In the genomic region with DNA sequence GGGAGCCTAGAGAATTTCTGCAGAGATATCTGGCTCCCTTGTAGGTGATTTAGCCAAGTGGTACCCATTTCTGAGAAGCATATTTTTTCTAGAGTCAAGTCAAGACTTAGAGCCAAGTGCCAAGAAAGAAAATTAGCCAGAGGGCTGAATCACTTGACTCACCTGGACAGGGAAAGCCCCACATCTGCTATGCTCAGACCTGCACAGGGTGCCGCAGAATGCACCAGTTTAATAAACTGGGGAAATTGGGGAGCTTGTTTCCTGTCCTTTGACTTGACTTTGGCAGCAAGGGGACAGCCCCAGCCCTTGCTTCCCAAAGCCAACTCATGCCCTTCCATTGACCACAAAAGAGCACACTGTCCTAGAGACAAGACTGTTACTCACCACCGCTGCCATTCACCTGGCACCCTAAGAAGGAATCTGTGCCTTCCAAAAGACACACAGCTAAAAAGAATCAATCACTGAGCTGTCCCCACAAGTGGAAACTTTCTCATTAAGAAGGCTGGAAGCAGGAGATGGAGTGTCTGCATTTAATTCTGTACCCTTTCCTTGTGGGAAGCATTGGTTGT, we compare ENCODE assay signal across 8 cellular contexts. TPM values are rescaled to one million over a fixed set of nuclear protein-coding genes. Genes with fewer than 3 reads are reported as not detected.
DNase-seq lines count a peak whose midpoint lies in the region; ATAC-seq, FAIRE-seq and TF ChIP-seq lines count a peak whose summit lies in the region.
"Not testable (repeated sequence)": the region's sequence is repeated elsewhere in the genome, so short reads cannot be mapped to it uniquely, and the experiment has no call there.
"Had no signal": no experiment of that assay in that cellular context is flagged by ENCODE, and none has a peak within 500 bp of the region (broad histone marks: within the 10 kb centered on the region; RNA-seq: fewer than 3 reads in every experiment).

No MANE protein-coding gene starts in this region.

- H3K27me3 Mint-ChIP-seq in WTC11 (ENCODE audit: low read depth); activated T-cell treated with anti-CD3 and anti-CD28 coated beads, Interleukin-2, amount 50 U/mL, for 72 hours (ENCODE audit: low read depth); stimulated activated naive CD8-positive, alpha-beta T cell treated with anti-CD3 and anti-CD28 coated beads, Interleukin-15, amount 100 ng/mL, for 72 hours: not testable (repeated sequence)

- TF ChIP-seq RAD21 in GM12878 (IDR thresholded peaks at IDR 0.05; ENCODE audit: insufficient read depth, low read depth, low read length), result not testable (repeated sequence)

- in situ Hi-C loops in GM12878 (cut with MboI), result not testable (repeated sequence)

- not testable (repeated sequence) for H3K9me3 ChIP-seq in GM12878 (replicated peaks; ENCODE audit: control insufficient read depth, insufficient read depth, low read length)

- H2AFZ ChIP-seq in GM12878 (ENCODE audit: control insufficient read depth, low read depth, low read length), result not testable (repeated sequence)

- H3K4me3 Mint-ChIP-seq in WTC11; activated T-cell treated with anti-CD3 and anti-CD28 coated beads, Interleukin-2, amount 50 U/mL, for 72 hours; stimulated activated naive CD8-positive, alpha-beta T cell treated with anti-CD3 and anti-CD28 coated beads, Interleukin-15, amount 100 ng/mL, for 72 hours: not testable (repeated sequence)

- not testable (repeated sequence) for H3K4me1 Mint-ChIP-seq in WTC11; activated T-cell treated with anti-CD3 and anti-CD28 coated beads, Interleukin-2, amount 50 U/mL, for 72 hours (ENCODE audit: low read depth); stimulated activated naive CD8-positive, alpha-beta T cell treated with anti-CD3 and anti-CD28 coated beads, Interleukin-15, amount 100 ng/mL, for 72 hours

- CTCF ChIA-PET in WTC11 (lab: Charles Lee), result not testable (repeated sequence)
- CTCF ChIA-PET in GM12878 (lab: Yijun Ruan, JAX), result interaction anchor here (1.8 kb wide), 1 partner anchor 24 kb away, joined by 7 read pairs; no protein-coding TSS in a partner anchor

- not testable (repeated sequence) for TF ChIP-seq POLR2A in GM12878 (IDR thresholded peaks at IDR 0.05; ENCODE audit: low read depth, low read length)

- not testable (repeated sequence) for H3K27ac ChIP-seq in GM12878 (ENCODE audit: control insufficient read depth, insufficient read depth); foreskin keratinocyte

- TF ChIP-seq CTCF in D721Med (IDR thresholded peaks at IDR 0.05; ENCODE audit: insufficient read depth, missing control alignments); WTC11 (IDR thresholded peaks at IDR 0.05); GM12878 (IDR thresholded peaks at IDR 0.05 in 2 of 3, conservative IDR thresholded peaks at IDR 0.05 in 1 of 3; ENCODE audit: control insufficient read depth in 2 of 3, extremely low read depth in 1 of 3, insufficient read depth in 1 of 3, low read depth in 3 of 3, low read length in 3 of 3); foreskin keratinocyte (conservative IDR thresholded peaks at IDR 0.05): not testable (repeated sequence)

- RAD21 ChIA-PET in GM12878 (lab: Charles Lee; ENCODE audit: unreplicated experiment), result interaction anchor here (1.5 kb wide), 1 partner anchor 24 kb away, joined by 7 read pairs; no protein-coding TSS in a partner anchor

- intact Hi-C loops in GM12878 (cut with micrococcal nuclease; ENCODE audit: unreplicated experiment), result not testable (repeated sequence)

- H3K36me3 ChIP-seq in GM12878 (ENCODE audit: control insufficient read depth in 2 of 2, insufficient read depth in 2 of 2, low read length in 1 of 2), result not testable (repeated sequence)

- H3K4me2 ChIP-seq in GM12878 (ENCODE audit: control insufficient read depth, insufficient read depth), result not testable (repeated sequence)

- not testable (repeated sequence) for H3K27me3 ChIP-seq in GM12878 (replicated peaks in 1 of 2; ENCODE audit: control insufficient read depth in 2 of 2, insufficient read depth in 2 of 2, low read length in 1 of 2); foreskin keratinocyte

- not testable (repeated sequence) for H3K36me3 Mint-ChIP-seq in WTC11; activated T-cell treated with anti-CD3 and anti-CD28 coated beads, Interleukin-2, amount 50 U/mL, for 72 hours (ENCODE audit: insufficient read depth in 2 of 2)

- BruUV-seq in GM12878 (replicated peaks; lab: Mats Ljungman, UMichigan), result not testable (repeated sequence)

- not testable (repeated sequence) for H4K20me1 ChIP-seq in GM12878 (ENCODE audit: control insufficient read depth, insufficient read depth)

- ATAC-seq in WTC11 (peak; percentile 32), foreskin keratinocyte (peak; percentile 97)
- peak; percentile 71 to 80 for ATAC-seq in activated T-cell treated with anti-CD3 and anti-CD28 coated beads, Interleukin-2, amount 50 U/mL, for 72 hours (replicated peaks in 1 of 2)
- not testable (repeated sequence) for ATAC-seq in GM12878
- peak; percentile 79 for ATAC-seq in stimulated activated naive CD8-positive, alpha-beta T cell treated with anti-CD3 and anti-CD28 coated beads, Interleukin-15, amount 100 ng/mL, for 72 hours

- not testable (repeated sequence) for TF ChIP-seq EP300 in GM12878 (IDR thresholded peaks at IDR 0.05; ENCODE audit: borderline replicate concordance in 1 of 2, control insufficient read depth in 1 of 2, low read depth in 2 of 2, low read length in 2 of 2)

- peak; percentile 77 for FAIRE-seq in D721Med (lab: Jason Lieb, UNC)
- peak; percentile 49 for FAIRE-seq in GM19239 (lab: Jason Lieb, UNC)
- FAIRE-seq in GM12878 (lab: Jason Lieb, UNC), result peak; percentile 77

- not testable (repeated sequence) for H3K9me3 Mint-ChIP-seq in WTC11; activated T-cell treated with anti-CD3 and anti-CD28 coated beads, Interleukin-2, amount 50 U/mL, for 72 hours; stimulated activated naive CD8-positive, alpha-beta T cell treated with anti-CD3 and anti-CD28 coated beads, Interleukin-15, amount 100 ng/mL, for 72 hours

- H3K4me3 ChIP-seq in GM12878, result not testable (repeated sequence)

- POLR2A ChIA-PET in WTC11 (lab: Charles Lee); GM12878 (lab: Charles Lee): not testable (repeated sequence)

- H3K27ac Mint-ChIP-seq in WTC11; activated T-cell treated with anti-CD3 and anti-CD28 coated beads, Interleukin-2, amount 50 U/mL, for 72 hours; stimulated activated naive CD8-positive, alpha-beta T cell treated with anti-CD3 and anti-CD28 coated beads, Interleukin-15, amount 100 ng/mL, for 72 hours: not testable (repeated sequence)

- H3K9ac ChIP-seq in GM12878 (ENCODE audit: control insufficient read depth, insufficient read depth, low read length), result not testable (repeated sequence)

- not testable (repeated sequence) for H3K79me2 ChIP-seq in GM12878 (ENCODE audit: control insufficient read depth, insufficient read depth, low read length)

- not testable (repeated sequence) for H3K4me1 ChIP-seq in GM12878 (ENCODE audit: control insufficient read depth, insufficient read depth, low read length); foreskin keratinocyte

- SMC1A ChIA-PET in GM12878 (lab: Charles Lee; ENCODE audit: uncharacterized antibody, unreplicated experiment), result interaction anchor here (1.1 to 1.4 kb wide), 2 partner anchors 12 to 29 kb away, joined by 3 read pairs; no protein-coding TSS in a partner anchor

- DNase-seq in D721Med (ENCODE audit: insufficient read length, low spot score); GM19239 (ENCODE audit: insufficient read length, low spot score); WTC11 (ENCODE audit: low spot score); activated T-cell treated with anti-CD3 and anti-CD28 coated beads, Interleukin-2, amount 50 U/mL, for 72 hours; GM12878 (ENCODE audit: low read depth, low spot score); foreskin keratinocyte; stimulated activated naive CD8-positive, alpha-beta T cell treated with anti-CD3 and anti-CD28 coated beads, Interleukin-15, amount 100 ng/mL, for 72 hours: not testable (repeated sequence)

- no CpG with 5 or more reads among the region's 2 CpGs for WGBS in GM12878 (ENCODE audit: insufficient coverage, insufficient replicate concordance, low lambda C conversion rate, missing lambda C conversion rate)

RNA-seq across cellular contexts. Expression of gene NOS2, which starts 28.9 kb away (rescaled TPM):
- total RNA-seq in WTC11 (2021) (0.98 to 1.4 TPM (median 1.4 TPM) in 3 replicates), GM12878 (2014; rRNA removed) (not detected in 2 replicates), GM12878 (2014; rRNA removed; fragmentation: Illumina TruSeq; extraction: Trizol) (not detected in 2 replicates), GM12878 (2021) (0.05 and 0.08 TPM in 2 replicates), foreskin keratinocyte (not detected in 2 replicates)
- total RNA-seq in activated T-cell treated with anti-CD3 and anti-CD28 coated beads, Interleukin-2, amount 50 U/mL, for 72 hours, result under 1 TPM; 0.05 to 0.14 TPM
- 0.40 and 0.59 TPM in 2 replicates for total RNA-seq in GM12878 (2013; cell fraction: nucleolus; rRNA removed)
- not detected for polyA plus RNA-seq in GM12878 (2011; ENCODE audit: low read depth)
- polyA plus RNA-seq in GM12878 (2011; rRNA removed) (0.01 and 0.03 TPM in 2 replicates), GM12878 (2014; fragmentation: Illumina TruSeq; extraction: Trizol) (0.01 and 0.05 TPM in 2 replicates), GM12878 (2014; fragmentation: Nextera tagmentation; extraction: Ambion mirVana) (not detected), GM12878 (2014; rRNA removed) (0.03 TPM in 1 of 2 replicates, not detected in the other), GM12878 (2016; fragmentation: Nextera tagmentation; extraction: Ambion mirVana) (not detected), foreskin keratinocyte (not detected in 2 replicates)
- 0.03 and 0.04 TPM in 2 replicates for polyA plus RNA-seq in GM12878 (2011; cell fraction: cytosol; rRNA removed)
- 0.06 and 0.25 TPM in 2 replicates for polyA plus RNA-seq in GM12878 (2011; cell fraction: nucleus; rRNA removed)
- 0.08 TPM in 1 of 2 replicates, not detected in the other for polyA plus RNA-seq in GM12878 (2012)
- 0.07 and 0.15 TPM in 2 replicates for polyA minus RNA-seq in GM12878 (2011; rRNA and poly(A)+ RNA removed)
- polyA minus RNA-seq in GM12878 (2011; cell fraction: cytosol; rRNA and poly(A)+ RNA removed), result not detected in 2 replicates
- 0.12 TPM in 1 of 2 replicates, not detected in the other for polyA minus RNA-seq in GM12878 (2011; cell fraction: nucleus; rRNA and poly(A)+ RNA removed)
- total RNA-seq: Calu3 had no signal
